13 cellular contexts compared by ENCODE assay signal in the genomic region with DNA sequence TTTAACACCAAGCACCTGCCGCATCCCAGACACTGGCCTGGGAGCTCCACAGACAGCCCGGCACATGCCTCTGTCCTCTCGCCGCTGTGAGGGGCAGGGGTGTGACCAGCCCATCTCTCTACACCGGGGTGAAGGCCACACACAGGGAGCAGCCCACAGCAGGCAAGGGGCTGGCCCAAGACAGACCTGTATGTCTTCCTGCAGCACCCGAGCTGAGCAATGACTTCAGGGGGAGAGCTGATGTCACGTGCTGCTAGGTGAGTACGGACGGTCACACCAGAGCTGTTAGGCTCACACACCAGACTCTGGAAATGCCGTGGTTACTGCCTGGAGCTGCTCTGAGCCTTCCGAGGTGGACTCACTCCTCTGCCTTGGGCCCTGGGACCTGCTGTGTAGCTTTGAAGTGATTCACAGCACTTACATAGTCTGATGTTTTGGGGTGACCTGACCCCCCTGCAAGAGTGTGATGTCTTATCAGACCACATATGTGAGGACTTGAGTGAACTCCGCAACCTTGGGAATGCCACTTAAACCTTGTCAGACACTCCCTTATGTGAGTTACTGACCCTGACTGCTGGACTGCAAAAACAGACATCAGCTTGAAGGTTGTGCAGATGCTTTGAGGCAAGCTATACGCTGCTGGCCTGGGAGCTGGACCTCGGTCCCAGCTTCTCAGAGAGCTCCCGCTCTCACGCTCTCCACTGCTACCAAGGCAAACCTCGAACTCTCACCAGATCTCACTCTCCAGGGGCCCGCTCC. TPM values are rescaled to one million over a fixed set of nuclear protein-coding genes. Genes with fewer than 3 reads are reported as not detected.
DNase-seq lines count a peak whose midpoint lies in the region; ATAC-seq and TF ChIP-seq lines count a peak whose summit lies in the region.
"Had no signal": no experiment of that assay in that cellular context is flagged by ENCODE, and none has a peak within 500 bp of the region (broad histone marks: within the 10 kb centered on the region; RNA-seq: fewer than 3 reads in every experiment).

No MANE protein-coding gene starts in this region.

- H3K4me2 ChIP-seq in SU-DHL-6 (ENCODE audit: low read depth, low read length, poor library complexity, severe bottlenecking): peak overlapping the region; percentile 99

- H3K27me3 ChIP-seq in SU-DHL-6 (ENCODE audit: low read length): no peaks in the 10 kb centered on the region
- H3K27me3 ChIP-seq in Peyer's patch: no peaks in the 10 kb centered on the region

- no peak for TF ChIP-seq CTCF in SU-DHL-6 (IDR thresholded peaks at IDR 0.05; ENCODE audit: insufficient read depth, low read length, poor library complexity, severe bottlenecking)
- TF ChIP-seq CTCF in epithelial cell of esophagus (IDR thresholded peaks at IDR 0.05; ENCODE audit: insufficient read depth, low read depth, low read length, missing control alignments): no peak
- no peak for TF ChIP-seq CTCF in Peyer's patch (IDR thresholded peaks at IDR 0.05)

- peaks cover 4 to 70% (median 11%) of the 10 kb centered on the region in 4 donors for H3K4me1 ChIP-seq in Peyer's patch

- no peaks in the 10 kb centered on the region for H4K20me1 ChIP-seq in SU-DHL-6 (ENCODE audit: low read depth, low read length)

- 0 out of 2 replicates have a peak, but pooled peaks cover 6% of the 10 kb centered on the region for H3F3A ChIP-seq in SU-DHL-6 (ENCODE audit: insufficient read depth)

- peaks cover 50% of the 10 kb centered on the region for H3K79me2 ChIP-seq in SU-DHL-6 (ENCODE audit: insufficient read depth, low read length)

- H3K9me3 ChIP-seq in SU-DHL-6 (ENCODE audit: insufficient read depth, low read length): no peaks in the 10 kb centered on the region
- no peaks in the 10 kb centered on the region for H3K9me3 ChIP-seq in Peyer's patch

- H3K27ac Mint-ChIP-seq in activated naive CD4-positive, alpha-beta T cell treated with anti-CD3 and anti-CD28 coated beads, Interleukin-2, amount 50 U/mL, for 24 hours: peak overlapping the region; percentile 51
- H3K27ac Mint-ChIP-seq in stimulated activated naive CD8-positive, alpha-beta T cell treated with anti-CD3 and anti-CD28 coated beads, Interleukin-15, amount 100 ng/mL, for 72 hours: peak overlapping the region in 1 of 2 donors; percentile 94

- H3K27ac ChIP-seq in SU-DHL-6 (ENCODE audit: low read depth, low read length) (peak overlapping the region; percentile 69), Peyer's patch (no peak overlapping the region)

- ATAC-seq in stimulated activated naive CD8-positive, alpha-beta T cell treated with anti-CD3 and anti-CD28 coated beads, Interleukin-15, amount 100 ng/mL, for 72 hours: no peak
- ATAC-seq in GM18511 (IDR thresholded peaks at IDR 0.05; ENCODE audit: unreplicated experiment): no peak

- no peak for TF ChIP-seq POLR2A in Peyer's patch (IDR thresholded peaks at IDR 0.05)

- H3K9me2 ChIP-seq in SU-DHL-6 (replicated peaks; ENCODE audit: insufficient read depth, low read length): no peaks in the 10 kb centered on the region

- peak overlapping the region; percentile 96 for H3K4me3 Mint-ChIP-seq in activated naive CD4-positive, alpha-beta T cell treated with anti-CD3 and anti-CD28 coated beads, Interleukin-2, amount 50 U/mL, for 24 hours
- peak overlapping the region; percentile 93 to 100 for H3K4me3 Mint-ChIP-seq in stimulated activated naive CD8-positive, alpha-beta T cell treated with anti-CD3 and anti-CD28 coated beads, Interleukin-15, amount 100 ng/mL, for 72 hours

- H3K9me3 Mint-ChIP-seq in activated naive CD4-positive, alpha-beta T cell treated with anti-CD3 and anti-CD28 coated beads, Interleukin-2, amount 50 U/mL, for 24 hours: no peaks in the 10 kb centered on the region
- H3K9me3 Mint-ChIP-seq in stimulated activated naive CD8-positive, alpha-beta T cell treated with anti-CD3 and anti-CD28 coated beads, Interleukin-15, amount 100 ng/mL, for 72 hours: no peaks in the 10 kb centered on the region

- no peaks in the 10 kb centered on the region for H3K36me3 ChIP-seq in SU-DHL-6 (ENCODE audit: low read length)
- H3K36me3 ChIP-seq in Peyer's patch: no peaks in the 10 kb centered on the region

- no peaks in the 10 kb centered on the region for H3K27me3 Mint-ChIP-seq in activated naive CD4-positive, alpha-beta T cell treated with anti-CD3 and anti-CD28 coated beads, Interleukin-2, amount 50 U/mL, for 24 hours
- no peaks in the 10 kb centered on the region for H3K27me3 Mint-ChIP-seq in stimulated activated naive CD8-positive, alpha-beta T cell treated with anti-CD3 and anti-CD28 coated beads, Interleukin-15, amount 100 ng/mL, for 72 hours

- DNase-seq in activated naive CD4-positive, alpha-beta T cell treated with Interleukin-2 at 50 U/mL for 16 hours: no peak
- DNase-seq in epithelial cell of esophagus (ENCODE audit: low read depth): peak; percentile 28
- DNase-seq in stimulated activated naive CD8-positive, alpha-beta T cell treated with anti-CD3 and anti-CD28 coated beads, Interleukin-15, amount 100 ng/mL, for 72 hours: no peak
- DNase-seq in Peyer's patch: no peak
- no peak for DNase-seq in activated effector memory CD4-positive, alpha-beta T cell treated with anti-CD3 and anti-CD28 coated beads, Interleukin-2, amount 50 U/mL, for 16 hours
- DNase-seq: amygdala, foreskin melanocyte, midbrain, NCI-H345, T1000 had no signal

- peak overlapping the region; percentile 97 for H3K9ac ChIP-seq in SU-DHL-6 (ENCODE audit: low read length)

- H3K4me3 ChIP-seq in SU-DHL-6 (ENCODE audit: insufficient read depth, low read length, poor library complexity, severe bottlenecking) (peak overlapping the region; percentile 72), epithelial cell of esophagus (ENCODE audit: low read length) (no peak overlapping the region), Peyer's patch (no peak overlapping the region)

- H3K4me1 Mint-ChIP-seq in activated naive CD4-positive, alpha-beta T cell treated with anti-CD3 and anti-CD28 coated beads, Interleukin-2, amount 50 U/mL, for 24 hours: peaks cover 43% of the 10 kb centered on the region
- peaks cover 72% of the 10 kb centered on the region for H3K4me1 Mint-ChIP-seq in stimulated activated naive CD8-positive, alpha-beta T cell treated with anti-CD3 and anti-CD28 coated beads, Interleukin-15, amount 100 ng/mL, for 72 hours

- no peak overlapping the region for H2AFZ ChIP-seq in SU-DHL-6 (ENCODE audit: low read depth, low read length, severe bottlenecking)

- H3K36me3 Mint-ChIP-seq in activated naive CD4-positive, alpha-beta T cell treated with anti-CD3 and anti-CD28 coated beads, Interleukin-2, amount 50 U/mL, for 24 hours: no peaks in the 10 kb centered on the region

RNA-seq across cellular contexts. Expression of a gene that starts 1.8 kb away (rescaled TPM):
- total RNA-seq in Peyer's patch: 10 to 100 TPM; 11.6 to 42.9 (median 16.2) TPM

RNA-seq across cellular contexts. Expression of a gene that starts 2.1 kb away (rescaled TPM):
- total RNA-seq in Peyer's patch: 10 to 100 TPM; 40.3 to 81.2 (median 59.0) TPM
